8 cellular contexts compared by ENCODE assay signal in genomic region chrX:65034292-65034640, GRCh38. TPM values are rescaled to one million over a fixed set of nuclear protein-coding genes. Genes with fewer than 3 reads are reported as not detected.
DNase-seq lines count a peak whose midpoint lies in the region; ATAC-seq, FAIRE-seq and TF ChIP-seq lines count a peak whose summit lies in the region.

No MANE protein-coding gene starts in this region.

- peak overlapping the region; percentile 72 for H2AFZ ChIP-seq in HepG2 (ENCODE audit: low read length)

- TF ChIP-seq RAD21 in HepG2 (CRISPR knock-in tag; IDR thresholded peaks at IDR 0.05): no peak

- H3K36me3 Mint-ChIP-seq in T-helper 2 cell treated with Interferon-gamma antibody and Interleukin-4, amounts not matched to agents 5 μg/mL and 100 μg/mL, for 36 hours (ENCODE audit: low read depth): no peaks in the 10 kb centered on the region
- peaks cover 2% of the 10 kb centered on the region for H3K36me3 Mint-ChIP-seq in activated naive CD8-positive, alpha-beta T cell treated with anti-CD3 and anti-CD28 coated beads, Interleukin-2, amount 50 U/mL, for 24 hours (ENCODE audit: low read depth)

- H3K4me3 ChIP-seq in HepG2 (replicated peaks in 1 of 3; ENCODE audit: insufficient read depth in 1 of 3, low read depth in 2 of 3, low read length in 3 of 3) (peak overlapping the region; percentile 62 to 78 (median 76)), testis (peak overlapping the region; percentile 54 to 67)

- CTCF ChIA-PET in HepG2 (lab: Yijun Ruan, JAX; ENCODE audit: low intra/inter-chr PET ratio, low total read pairs): no interaction called here

- H3K4me1 Mint-ChIP-seq in T-helper 2 cell treated with Interferon-gamma antibody and Interleukin-4, amounts not matched to agents 5 μg/mL and 100 μg/mL, for 36 hours (ENCODE audit: low read depth): peaks cover 12% of the 10 kb centered on the region
- peaks cover 35% of the 10 kb centered on the region for H3K4me1 Mint-ChIP-seq in activated naive CD8-positive, alpha-beta T cell treated with anti-CD3 and anti-CD28 coated beads, Interleukin-2, amount 50 U/mL, for 24 hours

- H3K4me2 ChIP-seq in HepG2 (ENCODE audit: low read depth, low read length): peak overlapping the region; percentile 77

- no peak overlapping the region for H3K27ac ChIP-seq in HepG2 (ENCODE audit: extremely low read length, insufficient read depth, low read length)
- no peak overlapping the region for H3K27ac ChIP-seq in testis

- FAIRE-seq in HepG2 (lab: Jason Lieb, UNC): no peak

- peaks cover 13% of the 10 kb centered on the region for H3K4me1 ChIP-seq in HepG2 (ENCODE audit: insufficient read depth, low read length)
- H3K4me1 ChIP-seq in testis: no peaks in the 10 kb centered on the region

- no peaks in the 10 kb centered on the region for H3K9me3 Mint-ChIP-seq in T-helper 2 cell treated with Interferon-gamma antibody and Interleukin-4, amounts not matched to agents 5 μg/mL and 100 μg/mL, for 36 hours
- H3K9me3 Mint-ChIP-seq in activated naive CD8-positive, alpha-beta T cell treated with anti-CD3 and anti-CD28 coated beads, Interleukin-2, amount 50 U/mL, for 24 hours: no peaks in the 10 kb centered on the region

- intact Hi-C loops in HepG2 (cut with micrococcal nuclease; ENCODE audit: unreplicated experiment) (loop anchor here (2.0 to 10.0 kb wide), 3 partner anchors 139 to 417 kb away; no protein-coding TSS in a partner anchor), testis (cut with DNase I; ENCODE audit: low total_unique reads) (no loop called here)

- no peak for ATAC-seq in activated naive CD8-positive, alpha-beta T cell treated with anti-CD3 and anti-CD28 coated beads, Interleukin-2, amount 50 U/mL, for 24 hours
- ATAC-seq in HepG2: peak; percentile 7; the same call in 2 of the 3 replicates

- DNase-seq in T-helper 2 cell treated with Interferon-gamma antibody and Interleukin-4, amounts not matched to agents 5 μg/mL and 100 μg/mL, for 36 hours (ENCODE audit: low spot score): no peak
- DNase-seq in T-helper 2 cell: no peak
- DNase-seq in activated naive CD8-positive, alpha-beta T cell treated with anti-CD3 and anti-CD28 coated beads, Interleukin-2, amount 50 U/mL, for 24 hours: no peak
- DNase-seq in HepG2 (ENCODE audit: low spot score): no peak
- no peak for DNase-seq in testis
- no peak for DNase-seq in DMS79 treated with DMSO at 0.1 percent for 48 hours (lab: John Stamatoyannopoulos, UW)
- no peak for DNase-seq in amniotic stem cell (lab: John Stamatoyannopoulos, UW)
- DNase-seq in mucosa of gallbladder (ENCODE audit: low spot score): no peak

- no peaks in the 10 kb centered on the region for H3K27me3 Mint-ChIP-seq in T-helper 2 cell treated with Interferon-gamma antibody and Interleukin-4, amounts not matched to agents 5 μg/mL and 100 μg/mL, for 36 hours (ENCODE audit: low read depth)
- H3K27me3 Mint-ChIP-seq in activated naive CD8-positive, alpha-beta T cell treated with anti-CD3 and anti-CD28 coated beads, Interleukin-2, amount 50 U/mL, for 24 hours: no peaks in the 10 kb centered on the region

- H3K36me3 ChIP-seq in HepG2 (replicated peaks in 1 of 2; ENCODE audit: control insufficient read depth in 1 of 2, insufficient read depth in 2 of 2, low read length in 2 of 2) (no peaks in the 10 kb centered on the region), testis (ENCODE audit: low read depth, missing control alignments) (no peaks in the 10 kb centered on the region)

- H3K27me3 ChIP-seq in HepG2 (ENCODE audit: control insufficient read depth in 1 of 2, insufficient read depth in 2 of 2, low read length in 2 of 2) (no peaks in the 10 kb centered on the region; a peak in 1 of 5 replicates), testis (no peaks in the 10 kb centered on the region)

- POLR2A ChIA-PET in HepG2 (lab: Yijun Ruan, JAX): interaction anchor here (2.4 kb wide), 1 partner anchor 162 kb away, joined by 17 read pairs; no protein-coding TSS in a partner anchor

- H3K27ac Mint-ChIP-seq in T-helper 2 cell treated with Interferon-gamma antibody and Interleukin-4, amounts not matched to agents 5 μg/mL and 100 μg/mL, for 36 hours: peak overlapping the region; percentile 85
- peak overlapping the region; percentile 89 for H3K27ac Mint-ChIP-seq in activated naive CD8-positive, alpha-beta T cell treated with anti-CD3 and anti-CD28 coated beads, Interleukin-2, amount 50 U/mL, for 24 hours

- BruUV-seq in HepG2 (replicated peaks; lab: Mats Ljungman, UMichigan): TSS peak; percentile 68

- 4% methylated on average over 7 of the region's 11 CpGs for WGBS in HepG2 (ENCODE audit: low lambda C conversion rate)
- 1 to 3% methylated on average over 11 of the region's 11 CpGs for WGBS in testis, 2 donors

- in situ Hi-C loops in HepG2 (cut with HindIII; ENCODE audit: extremely low pct_ligation_motif_present, low pct_unique_long_range_greater_than_20kb): no loop called here

- H3K9me3 ChIP-seq in HepG2 (ENCODE audit: low read length): no peaks in the 10 kb centered on the region
- no peaks in the 10 kb centered on the region for H3K9me3 ChIP-seq in testis

- no peaks in the 10 kb centered on the region for H3K79me2 ChIP-seq in HepG2 (ENCODE audit: insufficient read depth, low read length)

- no peak for TF ChIP-seq CTCF in HepG2 (CRISPR knock-in tag; IDR thresholded peaks at IDR 0.05)
- TF ChIP-seq CTCF in testis (IDR thresholded peaks at IDR 0.05): no peak

- H3K9ac ChIP-seq in HepG2 (ENCODE audit: insufficient read depth, low read depth, low read length): peak overlapping the region; percentile 71

- TF ChIP-seq POLR2A in HepG2 (IDR thresholded peaks at IDR 0.05; ENCODE audit: insufficient read depth in 1 of 2, low read depth in 2 of 2, low read length in 2 of 2) (no peak), testis (IDR thresholded peaks at IDR 0.05) (no peak)

- TF ChIP-seq EP300 in HepG2 (IDR thresholded peaks at IDR 0.05; ENCODE audit: low read depth in 2 of 2, low read length in 2 of 2): no peak
- TF ChIP-seq EP300 in HepG2 (CRISPR knock-in tag; IDR thresholded peaks at IDR 0.05; ENCODE audit: borderline replicate concordance): no peak

- peak overlapping the region; percentile 94 for H3K4me3 Mint-ChIP-seq in T-helper 2 cell treated with Interferon-gamma antibody and Interleukin-4, amounts not matched to agents 5 μg/mL and 100 μg/mL, for 36 hours
- H3K4me3 Mint-ChIP-seq in activated naive CD8-positive, alpha-beta T cell treated with anti-CD3 and anti-CD28 coated beads, Interleukin-2, amount 50 U/mL, for 24 hours: peak overlapping the region; percentile 87

- no peaks in the 10 kb centered on the region for H4K20me1 ChIP-seq in HepG2 (ENCODE audit: insufficient read depth, low read length)

RNA-seq across cellular contexts. Expression of gene ZC3H12B, which starts 0.4 kb away (rescaled TPM):
- total RNA-seq in HepG2 (2016; rRNA removed; fragmentation: Illumina TruSeq; extraction: Trizol) (1.5 and 2.0 TPM in 2 replicates), testis (under 1 TPM; 0.71 to 0.81 TPM), mucosa of gallbladder (3.2 TPM)
- 2.6 and 2.7 TPM in 2 replicates for total RNA-seq in HepG2 (2016; cell fraction: cytosol; rRNA removed; fragmentation: Illumina TruSeq; extraction: Trizol; ENCODE audit: low read depth)
- total RNA-seq in HepG2 (2016; cell fraction: insoluble cytoplasmic fraction; rRNA removed; fragmentation: Illumina TruSeq; extraction: Trizol): 1.6 and 1.9 TPM in 2 replicates
- total RNA-seq in HepG2 (2016; cell fraction: membrane; rRNA removed; fragmentation: Illumina TruSeq; extraction: Trizol): 2.3 and 3.1 TPM in 2 replicates
- total RNA-seq in HepG2 (2016; cell fraction: nucleus; rRNA removed; fragmentation: Illumina TruSeq; extraction: Trizol): 2.2 and 2.4 TPM in 2 replicates
- polyA plus RNA-seq in HepG2 (2011; rRNA removed) (1.3 and 1.7 TPM in 2 replicates), testis (ENCODE audit: insufficient read depth, low read depth, low replicate concordance) (0.67 TPM)
- 0.62 and 0.96 TPM in 2 replicates for polyA plus RNA-seq in HepG2 (2011; cell fraction: cytosol; rRNA removed)
- polyA plus RNA-seq in HepG2 (2011; cell fraction: nucleus; rRNA removed): 1.4 and 2.1 TPM in 2 replicates
- polyA plus RNA-seq in HepG2 (2012): 0.93 and 1.2 TPM in 2 replicates
- 0.09 and 0.19 TPM in 2 replicates for polyA plus RNA-seq in HepG2 (2016; cell fraction: cytosol; fragmentation: Illumina TruSeq; extraction: Trizol; ENCODE audit: low read depth)
- polyA plus RNA-seq in HepG2 (2016; cell fraction: insoluble cytoplasmic fraction; fragmentation: Illumina TruSeq; extraction: Trizol; ENCODE audit: low read depth): 1.3 and 1.5 TPM in 2 replicates
- 0.56 and 0.63 TPM in 2 replicates for polyA plus RNA-seq in HepG2 (2016; cell fraction: membrane; fragmentation: Illumina TruSeq; extraction: Trizol; ENCODE audit: low read depth)
- polyA plus RNA-seq in HepG2 (2016; cell fraction: nucleus; fragmentation: Illumina TruSeq; extraction: Trizol; ENCODE audit: insufficient read depth, low read depth): 2.3 and 3.5 TPM in 2 replicates
- polyA minus RNA-seq in HepG2 (2011; rRNA and poly(A)+ RNA removed; ENCODE audit: low replicate concordance): 2.0 TPM in 1 of 2 replicates, not detected in the other
- polyA minus RNA-seq in HepG2 (2011; cell fraction: cytosol; rRNA and poly(A)+ RNA removed): 1.1 and 1.4 TPM in 2 replicates
- polyA minus RNA-seq in HepG2 (2011; cell fraction: nucleus; rRNA and poly(A)+ RNA removed): 3.1 and 3.2 TPM in 2 replicates

RNA-seq across cellular contexts. Expression of gene ZC4H2, which starts 58.0 kb away (rescaled TPM):
- total RNA-seq in HepG2 (2016; rRNA removed; fragmentation: Illumina TruSeq; extraction: Trizol) (6.1 and 9.3 TPM in 2 replicates), testis (1 to 10 TPM; 3.1 to 3.8 TPM), mucosa of gallbladder (14.7 TPM)
- 1.6 and 2.5 TPM in 2 replicates for total RNA-seq in HepG2 (2016; cell fraction: cytosol; rRNA removed; fragmentation: Illumina TruSeq; extraction: Trizol; ENCODE audit: low read depth)
- total RNA-seq in HepG2 (2016; cell fraction: insoluble cytoplasmic fraction; rRNA removed; fragmentation: Illumina TruSeq; extraction: Trizol): 6.7 and 8.5 TPM in 2 replicates
- total RNA-seq in HepG2 (2016; cell fraction: membrane; rRNA removed; fragmentation: Illumina TruSeq; extraction: Trizol): 3.9 and 4.1 TPM in 2 replicates
- total RNA-seq in HepG2 (2016; cell fraction: nucleus; rRNA removed; fragmentation: Illumina TruSeq; extraction: Trizol): 5.3 and 6.1 TPM in 2 replicates
- polyA plus RNA-seq in HepG2 (2011; rRNA removed) (10.8 and 12.8 TPM in 2 replicates), testis (ENCODE audit: insufficient read depth, low read depth, low replicate concordance) (3.4 TPM)
- 11.4 and 13.8 TPM in 2 replicates for polyA plus RNA-seq in HepG2 (2011; cell fraction: cytosol; rRNA removed)
- 8.6 and 9.3 TPM in 2 replicates for polyA plus RNA-seq in HepG2 (2011; cell fraction: nucleus; rRNA removed)
- polyA plus RNA-seq in HepG2 (2012): 5.8 and 9.7 TPM in 2 replicates
- 2.4 and 2.7 TPM in 2 replicates for polyA plus RNA-seq in HepG2 (2016; cell fraction: cytosol; fragmentation: Illumina TruSeq; extraction: Trizol; ENCODE audit: low read depth)
- 10.7 and 10.8 TPM in 2 replicates for polyA plus RNA-seq in HepG2 (2016; cell fraction: insoluble cytoplasmic fraction; fragmentation: Illumina TruSeq; extraction: Trizol; ENCODE audit: low read depth)
- polyA plus RNA-seq in HepG2 (2016; cell fraction: membrane; fragmentation: Illumina TruSeq; extraction: Trizol; ENCODE audit: low read depth): 4.4 and 4.9 TPM in 2 replicates
- polyA plus RNA-seq in HepG2 (2016; cell fraction: nucleus; fragmentation: Illumina TruSeq; extraction: Trizol; ENCODE audit: insufficient read depth, low read depth): 12.2 and 12.6 TPM in 2 replicates
- polyA minus RNA-seq in HepG2 (2011; rRNA and poly(A)+ RNA removed; ENCODE audit: low replicate concordance): 6.6 TPM in 1 of 2 replicates, not detected in the other
- polyA minus RNA-seq in HepG2 (2011; cell fraction: cytosol; rRNA and poly(A)+ RNA removed): 4.6 and 8.4 TPM in 2 replicates
- 10.6 and 12.2 TPM in 2 replicates for polyA minus RNA-seq in HepG2 (2011; cell fraction: nucleus; rRNA and poly(A)+ RNA removed)
